In genomic region chr1:161530158-161530557, GRCh38 we compare ENCODE assay signal across 8 cellular contexts. TPM values are rescaled to one million over a fixed set of nuclear protein-coding genes. Genes with fewer than 3 reads are reported as not detected.
DNase-seq lines count a peak whose midpoint lies in the region; TF ChIP-seq lines count a peak whose summit lies in the region.
"Not testable (repeated sequence)": the region's sequence is repeated elsewhere in the genome, so short reads cannot be mapped to it uniquely, and the experiment has no call there.

No MANE protein-coding gene starts in this region.

- H3K4me3 Mint-ChIP-seq in HFFc6 (peak overlapping the region; percentile 95), nephron (peak overlapping the region; percentile 92 to 98 (median 96))
- H3K4me3 Mint-ChIP-seq in activated naive CD4-positive, alpha-beta T cell treated with anti-CD3 and anti-CD28 coated beads for 36 hours = peak overlapping the region; percentile 88

- TF ChIP-seq CTCF in DOHH2 (IDR thresholded peaks at IDR 0.05; ENCODE audit: low read depth, low read length, poor library complexity, severe bottlenecking); HFFc6 (IDR thresholded peaks at IDR 0.05); SU-DHL-6 (IDR thresholded peaks at IDR 0.05; ENCODE audit: insufficient read depth, low read length, poor library complexity, severe bottlenecking); fibroblast of villous mesenchyme (IDR thresholded peaks at IDR 0.05; ENCODE audit: insufficient read depth, low read depth, low read length); nephron (IDR thresholded peaks at IDR 0.05; ENCODE audit: unreplicated experiment in 3 of 3): not testable (repeated sequence)

- H4K20me1 ChIP-seq in DOHH2 (ENCODE audit: control insufficient read depth, insufficient read depth, low read depth, low read length); SU-DHL-6 (ENCODE audit: low read depth, low read length): not testable (repeated sequence)

- not testable (repeated sequence) for H3K4me1 ChIP-seq in DOHH2 (ENCODE audit: control insufficient read depth, low read length)

- H2AFZ ChIP-seq in SU-DHL-6 (ENCODE audit: low read depth, low read length, severe bottlenecking) = not testable (repeated sequence)

- H3K9me3 Mint-ChIP-seq in HFFc6; activated naive CD4-positive, alpha-beta T cell treated with anti-CD3 and anti-CD28 coated beads for 36 hours; nephron: not testable (repeated sequence)

- H3K27me3 ChIP-seq in DOHH2 (ENCODE audit: control insufficient read depth, low read length) = peaks cover 23% of the 10 kb centered on the region
- H3K27me3 ChIP-seq in SU-DHL-6 (ENCODE audit: low read length) = not testable (repeated sequence)

- DNase-seq in HFFc6 = peak; percentile 80
- peak; percentile 60 for DNase-seq in NCI-H1092 (lab: John Stamatoyannopoulos, UW)
- peak; percentile 77 for DNase-seq in activated naive CD4-positive, alpha-beta T cell treated with anti-CD3 and anti-CD28 coated beads for 36 hours
- peak; percentile 74 for DNase-seq in fibroblast of villous mesenchyme (ENCODE audit: low read depth)
- peak; percentile 38 to 80 (median 62) for DNase-seq in stimulated activated naive CD4-positive, alpha-beta T cell (lab: John Stamatoyannopoulos, UW)

- not testable (repeated sequence) for H3K27ac ChIP-seq in DOHH2 (ENCODE audit: low read depth, low read length); SU-DHL-6 (ENCODE audit: low read depth, low read length)

- H3K27ac Mint-ChIP-seq in HFFc6 = peak overlapping the region; percentile 85
- H3K27ac Mint-ChIP-seq in activated naive CD4-positive, alpha-beta T cell treated with anti-CD3 and anti-CD28 coated beads for 36 hours = peak overlapping the region; percentile 96
- peak overlapping the region; percentile 85 to 95 (median 92) for H3K27ac Mint-ChIP-seq in nephron

- peaks cover 12% of the 10 kb centered on the region for H3F3A ChIP-seq in DOHH2 (ENCODE audit: control insufficient read depth, insufficient read depth)
- not testable (repeated sequence) for H3F3A ChIP-seq in SU-DHL-6 (ENCODE audit: insufficient read depth)

- H3K27me3 Mint-ChIP-seq in HFFc6 (ENCODE audit: insufficient read depth); activated naive CD4-positive, alpha-beta T cell treated with anti-CD3 and anti-CD28 coated beads for 36 hours (ENCODE audit: low read depth): not testable (repeated sequence)
- H3K27me3 Mint-ChIP-seq in nephron (ENCODE audit: low read depth) = peaks cover 53% of the 10 kb centered on the region

- not testable (repeated sequence) for H3K36me3 Mint-ChIP-seq in HFFc6 (ENCODE audit: low read depth); activated naive CD4-positive, alpha-beta T cell treated with anti-CD3 and anti-CD28 coated beads for 36 hours (ENCODE audit: low read depth); nephron (ENCODE audit: low read depth)

- H3K9me3 ChIP-seq in DOHH2 (ENCODE audit: control insufficient read depth, insufficient read depth, low read length); SU-DHL-6 (ENCODE audit: insufficient read depth, low read length): not testable (repeated sequence)

- not testable (repeated sequence) for H3K79me2 ChIP-seq in DOHH2 (ENCODE audit: control insufficient read depth, low read length); SU-DHL-6 (ENCODE audit: insufficient read depth, low read length)

- CTCF ChIA-PET in activated naive CD4-positive, alpha-beta T cell treated with anti-CD3 and anti-CD28 coated beads for 36 hours (lab: Charles Lee) = interaction anchor here (0.6 to 0.7 kb wide), 2 partner anchors 203 to 209 kb away, joined by 3 to 4 read pairs; no protein-coding TSS in a partner anchor

- peak overlapping the region; percentile 51; the same call in 1 of the 2 replicates for H3K9ac ChIP-seq in SU-DHL-6 (ENCODE audit: low read length)

- peak overlapping the region; percentile 59 for H3K4me2 ChIP-seq in DOHH2 (ENCODE audit: low read length)
- peak overlapping the region; percentile 57 for H3K4me2 ChIP-seq in SU-DHL-6 (ENCODE audit: low read depth, low read length, poor library complexity, severe bottlenecking)

- intact Hi-C loops in activated naive CD4-positive, alpha-beta T cell treated with anti-CD3 and anti-CD28 coated beads for 36 hours (cut with micrococcal nuclease) = loop anchor here (1.0 to 2.0 kb wide), 3 partner anchors 43 to 131 kb away; no protein-coding TSS in a partner anchor

- H3K9me2 ChIP-seq in DOHH2 (replicated peaks; ENCODE audit: control insufficient read depth, low read length); SU-DHL-6 (replicated peaks; ENCODE audit: insufficient read depth, low read length): not testable (repeated sequence)

- not testable (repeated sequence) for H3K36me3 ChIP-seq in DOHH2 (ENCODE audit: control insufficient read depth, low read length); SU-DHL-6 (ENCODE audit: low read length)

- H3K4me3 ChIP-seq in DOHH2 (ENCODE audit: low read length) (peak overlapping the region; percentile 80), SU-DHL-6 (ENCODE audit: insufficient read depth, low read length, poor library complexity, severe bottlenecking) (peak overlapping the region; percentile 72), fibroblast of villous mesenchyme (ENCODE audit: low read depth, low read length) (peak overlapping the region; percentile 63)

- H3K4me1 Mint-ChIP-seq in HFFc6 (ENCODE audit: low read depth) (peaks cover 17% of the 10 kb centered on the region), nephron (peaks cover 21% of the 10 kb centered on the region)
- peaks cover 15% of the 10 kb centered on the region for H3K4me1 Mint-ChIP-seq in activated naive CD4-positive, alpha-beta T cell treated with anti-CD3 and anti-CD28 coated beads for 36 hours (ENCODE audit: low read depth)

RNA-seq across cellular contexts. Expression of gene HSPA6, which starts 5.8 kb away (rescaled TPM):
- total RNA-seq in HFFc6 (2021; fragmentation: NEBNext Ultra II Directional; extraction: Animal tissue kit (Norgen Biotek cat#: 25700)) = under 1 TPM; 0.10 to 0.45 (median 0.19) TPM
- total RNA-seq in activated naive CD4-positive, alpha-beta T cell treated with anti-CD3 and anti-CD28 coated beads for 36 hours = under 1 TPM; 0.12 to 0.25 TPM
- under 0.01 TPM in 2 replicates for total RNA-seq in fibroblast of villous mesenchyme

RNA-seq across cellular contexts. Expression of gene FCGR3A, which starts 19.5 kb away (rescaled TPM):
- total RNA-seq in HFFc6 (2021; fragmentation: NEBNext Ultra II Directional; extraction: Animal tissue kit (Norgen Biotek cat#: 25700)) = not detected
- total RNA-seq in activated naive CD4-positive, alpha-beta T cell treated with anti-CD3 and anti-CD28 coated beads for 36 hours = under 1 TPM in 1 of 2 experiments, not detected in 1; 0.19 TPM
- total RNA-seq in fibroblast of villous mesenchyme = not detected in 2 replicates

RNA-seq across cellular contexts. Expression of gene FCGR2A, which starts 24.9 kb away (rescaled TPM):
- under 1 TPM; 0.12 to 0.57 (median 0.29) TPM for total RNA-seq in HFFc6 (2021; fragmentation: NEBNext Ultra II Directional; extraction: Animal tissue kit (Norgen Biotek cat#: 25700))
- not detected for total RNA-seq in activated naive CD4-positive, alpha-beta T cell treated with anti-CD3 and anti-CD28 coated beads for 36 hours
- total RNA-seq in fibroblast of villous mesenchyme = under 0.01 TPM in 2 replicates
